16 cellular contexts compared by ENCODE assay signal in genomic region chr3:73401058-73401457, GRCh38.
DNase-seq lines count a peak whose midpoint lies in the region; ATAC-seq and TF ChIP-seq lines count a peak whose summit lies in the region.
"Had no signal": no experiment of that assay in that cellular context is flagged by ENCODE, and none has a peak within 500 bp of the region (broad histone marks: within the 10 kb centered on the region; RNA-seq: fewer than 3 reads in every experiment).

No MANE protein-coding gene starts in this region.

- peak overlapping the region in 1 of 2 experiments; percentile 34 for H2BK12ac ChIP-seq in mesenchymal stem cell (ENCODE audit: low read length in 2 of 2)

- H2BK5ac ChIP-seq in mesenchymal stem cell (ENCODE audit: low read depth, low read length, poor library complexity, severe bottlenecking) = no peak overlapping the region

- H3K79me1 ChIP-seq in mesenchymal stem cell (replicated peaks; ENCODE audit: low read length, poor library complexity, severe bottlenecking) = no peaks in the 10 kb centered on the region

- peaks cover 0 to 78% of the 10 kb centered on the region in 2 experiments for H3K36me3 ChIP-seq in mesenchymal stem cell (ENCODE audit: control insufficient read depth in 1 of 2, insufficient read depth in 2 of 2, low read depth in 1 of 2, low read length in 2 of 2)
- no peaks in the 10 kb centered on the region for H3K36me3 ChIP-seq in uterus

- H3K9ac ChIP-seq in mesenchymal stem cell (ENCODE audit: low read length) = no peak overlapping the region

- WGBS in mesenchymal stem cell = 20% methylated on average over 4 of the region's 6 CpGs

- H3K4me1 ChIP-seq in mesenchymal stem cell (ENCODE audit: control insufficient read depth, insufficient read depth, low read depth, low read length) (peaks cover 4% of the 10 kb centered on the region), uterus (peaks cover 11 to 28% of the 10 kb centered on the region in 2 donors)

- H2BK120ac ChIP-seq in mesenchymal stem cell (ENCODE audit: low read depth, low read length) = no peak overlapping the region

- no peak for TF ChIP-seq CTCF in cardiac fibroblast (IDR thresholded peaks at IDR 0.05; ENCODE audit: low read depth, low read length)
- no peak for TF ChIP-seq CTCF in uterus (IDR thresholded peaks at IDR 0.05)

- H4K91ac ChIP-seq in mesenchymal stem cell (ENCODE audit: low read length) = no peak overlapping the region

- no peak overlapping the region for H2AK5ac ChIP-seq in mesenchymal stem cell (ENCODE audit: low read length, severe bottlenecking)

- no peak overlapping the region for H2AFZ ChIP-seq in mesenchymal stem cell (ENCODE audit: low read depth, low read length)

- H3K4me3 ChIP-seq in cardiac fibroblast (replicated peaks in 1 of 2; ENCODE audit: low read depth in 2 of 2, low read length in 2 of 2) = no peak overlapping the region
- H3K4me3 ChIP-seq in mesenchymal stem cell (ENCODE audit: insufficient read depth in 1 of 2, low read depth in 1 of 2, low read length in 2 of 2) = no peak overlapping the region
- H3K4me3 ChIP-seq in uterus = no peak overlapping the region

- H3K27ac ChIP-seq in mesenchymal stem cell (ENCODE audit: low read length, poor library complexity, severe bottlenecking) (no peak overlapping the region), uterus (peak overlapping the region; percentile 68 to 81)

- intact Hi-C loops in Right ventricle myocardium inferior (cut with DNase I) = no loop called here
- intact Hi-C loops in cardiac septum (cut with DNase I) = no loop called here
- intact Hi-C loops in uterus (cut with DNase I; ENCODE audit: low total_unique reads) = no loop called here

- H3K27me3 ChIP-seq in mesenchymal stem cell (ENCODE audit: control insufficient read depth in 1 of 2, insufficient read depth in 1 of 2, low read length in 2 of 2) (no peaks in the 10 kb centered on the region), uterus (no peaks in the 10 kb centered on the region)

- H2BK15ac ChIP-seq in mesenchymal stem cell (ENCODE audit: low read depth, poor library complexity, severe bottlenecking) = no peak overlapping the region

- no peak overlapping the region for H3K14ac ChIP-seq in mesenchymal stem cell (ENCODE audit: low read length in 2 of 2)

- no peaks in the 10 kb centered on the region for H3K9me3 ChIP-seq in mesenchymal stem cell (ENCODE audit: control insufficient read depth, low read length)
- H3K9me3 ChIP-seq in uterus = no peaks in the 10 kb centered on the region

- no peak overlapping the region for H3K23ac ChIP-seq in mesenchymal stem cell (ENCODE audit: low read length in 2 of 2)

- no peak overlapping the region for H3K4ac ChIP-seq in mesenchymal stem cell (ENCODE audit: low read depth in 1 of 2, low read length in 2 of 2)

- no peak for TF ChIP-seq POLR2A in uterus (IDR thresholded peaks at IDR 0.05)

- no peak overlapping the region for H4K8ac ChIP-seq in mesenchymal stem cell (ENCODE audit: low read length)

- H3K4me2 ChIP-seq in mesenchymal stem cell (ENCODE audit: low read length, poor library complexity, severe bottlenecking) = no peak overlapping the region

- DNase-seq in Right ventricle myocardium inferior (ENCODE audit: missing footprints) (no peak), cardiac septum (ENCODE audit: low spot score) (no peak), cardiac fibroblast (ENCODE audit: low read depth in 2 of 2) (peak; percentile 9 to 51), mesenchymal stem cell (peak; percentile 67), uterus (peak; percentile 62 to 76), ecto neural progenitor cell (ENCODE audit: low spot score) (no peak), NCI-H1092 treated with DMSO at 0.1 percent for 48 hours (lab: John Stamatoyannopoulos, UW) (no peak)
- DNase-seq: amygdala; CD8-positive, alpha-beta memory T cell; DND-41; endodermal cell; NCI-H1930; NCI-H510A; SHP77 treated with DMSO at 0.1 percent for 48 hours; stimulated activated CD4-positive, alpha-beta T cell treated with anti-CD3 and anti-CD28 coated beads, Interleukin-4, amount 100 ng/mL, for 4 hours had no signal

- H3K18ac ChIP-seq in mesenchymal stem cell (ENCODE audit: low read depth in 1 of 2, low read length in 2 of 2) = no peak overlapping the region

- peak; percentile 26 for ATAC-seq in Right ventricle myocardium inferior
- ATAC-seq in HG03457 (IDR thresholded peaks at IDR 0.05; ENCODE audit: unreplicated experiment) = no peak

Comparison
In these comparisons a context has a peak if more than half of its experiments do, and no peak if none do; other contexts are left out.
1. DNase-seq: peak in cardiac fibroblast (2 of 2), mesenchymal stem cell (single experiment) and uterus (2 of 2); none in Right ventricle myocardium inferior (single experiment), cardiac septum (single experiment), ecto neural progenitor cell (single experiment) and NCI-H1092 treated with DMSO at 0.1 percent for 48 hours (single experiment).